Comparison of ENCODE assay signal across 1 cellular context in the genomic region with DNA sequence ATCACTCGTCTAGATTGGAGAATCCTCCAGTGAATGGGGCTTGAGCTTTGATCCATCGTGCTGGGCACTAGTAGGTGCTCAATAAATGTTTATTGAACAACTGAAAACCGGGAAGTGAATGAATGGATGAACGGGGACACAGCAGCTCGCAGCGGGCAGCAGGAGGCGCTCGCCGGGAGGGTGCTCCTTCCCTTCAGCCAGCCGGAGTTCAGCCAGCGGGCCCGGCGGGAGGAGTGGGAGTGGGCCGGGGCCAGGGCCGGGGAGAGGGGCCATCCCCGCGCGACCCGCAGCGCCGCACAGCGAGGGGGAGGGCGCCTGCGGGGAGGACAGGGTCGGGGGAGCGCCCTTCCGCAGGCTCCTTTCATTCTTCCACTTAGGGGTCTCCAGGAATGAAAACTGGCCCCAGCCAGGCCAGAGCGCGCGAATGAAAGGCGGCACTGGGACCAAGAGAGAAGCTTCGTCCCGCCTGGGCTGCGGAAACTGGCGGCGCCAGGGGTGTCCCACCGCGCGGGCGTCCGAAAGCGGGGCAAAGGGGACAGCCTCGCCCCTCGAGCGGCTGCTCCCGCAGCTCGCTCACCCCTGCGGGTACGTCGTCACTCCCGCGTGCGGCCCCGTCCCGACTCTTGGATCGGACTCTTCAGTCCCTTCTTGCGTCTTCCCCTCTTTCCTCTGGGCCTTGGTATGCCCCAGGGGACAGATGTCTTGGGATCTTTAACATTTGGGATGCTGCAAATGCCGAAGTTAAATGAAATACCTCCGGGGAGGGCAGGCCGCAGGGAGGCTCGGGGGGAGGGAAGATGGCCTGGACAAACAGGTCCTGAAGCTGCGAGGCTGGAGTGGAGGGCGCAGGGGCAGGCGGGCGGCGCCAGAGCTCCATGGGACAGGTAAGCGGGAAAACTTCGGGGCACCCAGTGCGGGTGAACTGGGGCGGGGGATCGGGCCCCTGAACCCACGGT.
A peak's percentile ranks its signal among the peaks of the same experiment; 100 is the strongest.
TF ChIP-seq lines count a peak whose summit lies in the region.

No MANE protein-coding gene starts in this region.

TF ChIP-seq in GM23338, 12 proteins besides CTCF, POLR2A, EP300 and RAD21:
- TF ChIP-seq JUNB (IDR thresholded peaks at IDR 0.05; ENCODE audit: unreplicated experiment), result peak; percentile 34
- no peak for TF ChIP-seq EZH2 (IDR thresholded peaks at IDR 0.05; ENCODE audit: low read depth, unreplicated experiment)
- peak; percentile 16; the same call in 1 of the 2 replicates for TF ChIP-seq CREB1 (CRISPR knock-in tag; IDR thresholded peaks at IDR 0.05; ENCODE audit: low read depth)
- no peak for TF ChIP-seq ZNF114 (CRISPR knock-in tag; IDR thresholded peaks at IDR 0.05)
- no peak for TF ChIP-seq ZNF331 (CRISPR knock-in tag; IDR thresholded peaks at IDR 0.05; ENCODE audit: low read depth)
- TF ChIP-seq, protein P1, sequence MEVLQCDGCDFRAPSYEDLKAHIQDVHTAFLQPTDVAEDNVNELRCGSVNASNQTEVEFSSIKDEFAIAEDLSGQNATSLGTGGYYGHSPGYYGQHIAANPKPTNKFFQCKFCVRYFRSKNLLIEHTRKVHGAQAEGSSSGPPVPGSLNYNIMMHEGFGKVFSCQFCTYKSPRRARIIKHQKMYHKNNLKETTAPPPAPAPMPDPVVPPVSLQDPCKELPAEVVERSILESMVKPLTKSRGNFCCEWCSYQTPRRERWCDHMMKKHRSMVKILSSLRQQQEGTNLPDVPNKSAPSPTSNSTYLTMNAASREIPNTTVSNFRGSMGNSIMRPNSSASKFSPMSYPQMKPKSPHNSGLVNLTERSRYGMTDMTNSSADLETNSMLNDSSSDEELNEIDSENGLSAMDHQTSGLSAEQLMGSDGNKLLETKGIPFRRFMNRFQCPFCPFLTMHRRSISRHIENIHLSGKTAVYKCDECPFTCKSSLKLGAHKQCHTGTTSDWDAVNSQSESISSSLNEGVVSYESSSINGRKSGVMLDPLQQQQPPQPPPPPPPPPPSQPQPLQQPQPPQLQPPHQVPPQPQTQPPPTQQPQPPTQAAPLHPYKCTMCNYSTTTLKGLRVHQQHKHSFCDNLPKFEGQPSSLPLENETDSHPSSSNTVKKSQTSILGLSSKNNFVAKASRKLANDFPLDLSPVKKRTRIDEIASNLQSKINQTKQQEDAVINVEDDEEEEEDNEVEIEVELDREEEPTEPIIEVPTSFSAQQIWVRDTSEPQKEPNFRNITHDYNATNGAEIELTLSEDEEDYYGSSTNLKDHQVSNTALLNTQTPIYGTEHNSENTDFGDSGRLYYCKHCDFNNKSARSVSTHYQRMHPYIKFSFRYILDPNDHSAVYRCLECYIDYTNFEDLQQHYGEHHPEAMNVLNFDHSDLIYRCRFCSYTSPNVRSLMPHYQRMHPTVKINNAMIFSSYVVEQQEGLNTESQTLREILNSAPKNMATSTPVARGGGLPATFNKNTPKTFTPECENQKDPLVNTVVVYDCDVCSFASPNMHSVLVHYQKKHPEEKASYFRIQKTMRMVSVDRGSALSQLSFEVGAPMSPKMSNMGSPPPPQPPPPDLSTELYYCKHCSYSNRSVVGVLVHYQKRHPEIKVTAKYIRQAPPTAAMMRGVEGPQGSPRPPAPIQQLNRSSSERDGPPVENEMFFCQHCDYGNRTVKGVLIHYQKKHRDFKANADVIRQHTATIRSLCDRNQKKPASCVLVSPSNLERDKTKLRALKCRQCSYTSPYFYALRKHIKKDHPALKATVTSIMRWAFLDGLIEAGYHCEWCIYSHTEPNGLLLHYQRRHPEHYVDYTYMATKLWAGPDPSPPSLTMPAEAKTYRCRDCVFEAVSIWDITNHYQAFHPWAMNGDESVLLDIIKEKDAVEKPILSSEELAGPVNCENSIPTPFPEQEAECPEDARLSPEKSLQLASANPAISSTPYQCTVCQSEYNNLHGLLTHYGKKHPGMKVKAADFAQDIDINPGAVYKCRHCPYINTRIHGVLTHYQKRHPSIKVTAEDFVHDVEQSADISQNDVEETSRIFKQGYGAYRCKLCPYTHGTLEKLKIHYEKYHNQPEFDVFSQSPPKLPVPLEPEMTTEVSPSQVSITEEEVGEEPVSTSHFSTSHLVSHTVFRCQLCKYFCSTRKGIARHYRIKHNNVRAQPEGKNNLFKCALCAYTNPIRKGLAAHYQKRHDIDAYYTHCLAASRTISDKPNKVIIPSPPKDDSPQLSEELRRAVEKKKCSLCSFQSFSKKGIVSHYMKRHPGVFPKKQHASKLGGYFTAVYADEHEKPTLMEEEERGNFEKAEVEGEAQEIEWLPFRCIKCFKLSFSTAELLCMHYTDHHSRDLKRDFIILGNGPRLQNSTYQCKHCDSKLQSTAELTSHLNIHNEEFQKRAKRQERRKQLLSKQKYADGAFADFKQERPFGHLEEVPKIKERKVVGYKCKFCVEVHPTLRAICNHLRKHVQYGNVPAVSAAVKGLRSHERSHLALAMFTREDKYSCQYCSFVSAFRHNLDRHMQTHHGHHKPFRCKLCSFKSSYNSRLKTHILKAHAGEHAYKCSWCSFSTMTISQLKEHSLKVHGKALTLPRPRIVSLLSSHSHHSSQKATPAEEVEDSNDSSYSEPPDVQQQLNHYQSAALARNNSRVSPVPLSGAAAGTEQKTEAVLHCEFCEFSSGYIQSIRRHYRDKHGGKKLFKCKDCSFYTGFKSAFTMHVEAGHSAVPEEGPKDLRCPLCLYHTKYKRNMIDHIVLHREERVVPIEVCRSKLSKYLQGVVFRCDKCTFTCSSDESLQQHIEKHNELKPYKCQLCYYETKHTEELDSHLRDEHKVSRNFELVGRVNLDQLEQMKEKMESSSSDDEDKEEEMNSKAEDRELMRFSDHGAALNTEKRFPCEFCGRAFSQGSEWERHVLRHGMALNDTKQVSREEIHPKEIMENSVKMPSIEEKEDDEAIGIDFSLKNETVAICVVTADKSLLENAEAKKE (CRISPR knock-in tag; IDR thresholded peaks at IDR 0.05), result no peak
- TF ChIP-seq POLR2AphosphoS5 (IDR thresholded peaks at IDR 0.05; ENCODE audit: low read depth), result peak; percentile 58
- no peak for TF ChIP-seq STAT1 (IDR thresholded peaks at IDR 0.05; ENCODE audit: unreplicated experiment)
- TF ChIP-seq EZH2phosphoT487 (IDR thresholded peaks at IDR 0.05; ENCODE audit: unreplicated experiment), result no peak
- no peak for TF ChIP-seq NANOG (IDR thresholded peaks at IDR 0.05; ENCODE audit: borderline replicate concordance)
- TF ChIP-seq, protein P2, sequence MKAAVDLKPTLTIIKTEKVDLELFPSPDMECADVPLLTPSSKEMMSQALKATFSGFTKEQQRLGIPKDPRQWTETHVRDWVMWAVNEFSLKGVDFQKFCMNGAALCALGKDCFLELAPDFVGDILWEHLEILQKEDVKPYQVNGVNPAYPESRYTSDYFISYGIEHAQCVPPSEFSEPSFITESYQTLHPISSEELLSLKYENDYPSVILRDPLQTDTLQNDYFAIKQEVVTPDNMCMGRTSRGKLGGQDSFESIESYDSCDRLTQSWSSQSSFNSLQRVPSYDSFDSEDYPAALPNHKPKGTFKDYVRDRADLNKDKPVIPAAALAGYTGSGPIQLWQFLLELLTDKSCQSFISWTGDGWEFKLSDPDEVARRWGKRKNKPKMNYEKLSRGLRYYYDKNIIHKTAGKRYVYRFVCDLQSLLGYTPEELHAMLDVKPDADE (IDR thresholded peaks at IDR 0.05), result no peak
- TF ChIP-seq, protein P3, sequence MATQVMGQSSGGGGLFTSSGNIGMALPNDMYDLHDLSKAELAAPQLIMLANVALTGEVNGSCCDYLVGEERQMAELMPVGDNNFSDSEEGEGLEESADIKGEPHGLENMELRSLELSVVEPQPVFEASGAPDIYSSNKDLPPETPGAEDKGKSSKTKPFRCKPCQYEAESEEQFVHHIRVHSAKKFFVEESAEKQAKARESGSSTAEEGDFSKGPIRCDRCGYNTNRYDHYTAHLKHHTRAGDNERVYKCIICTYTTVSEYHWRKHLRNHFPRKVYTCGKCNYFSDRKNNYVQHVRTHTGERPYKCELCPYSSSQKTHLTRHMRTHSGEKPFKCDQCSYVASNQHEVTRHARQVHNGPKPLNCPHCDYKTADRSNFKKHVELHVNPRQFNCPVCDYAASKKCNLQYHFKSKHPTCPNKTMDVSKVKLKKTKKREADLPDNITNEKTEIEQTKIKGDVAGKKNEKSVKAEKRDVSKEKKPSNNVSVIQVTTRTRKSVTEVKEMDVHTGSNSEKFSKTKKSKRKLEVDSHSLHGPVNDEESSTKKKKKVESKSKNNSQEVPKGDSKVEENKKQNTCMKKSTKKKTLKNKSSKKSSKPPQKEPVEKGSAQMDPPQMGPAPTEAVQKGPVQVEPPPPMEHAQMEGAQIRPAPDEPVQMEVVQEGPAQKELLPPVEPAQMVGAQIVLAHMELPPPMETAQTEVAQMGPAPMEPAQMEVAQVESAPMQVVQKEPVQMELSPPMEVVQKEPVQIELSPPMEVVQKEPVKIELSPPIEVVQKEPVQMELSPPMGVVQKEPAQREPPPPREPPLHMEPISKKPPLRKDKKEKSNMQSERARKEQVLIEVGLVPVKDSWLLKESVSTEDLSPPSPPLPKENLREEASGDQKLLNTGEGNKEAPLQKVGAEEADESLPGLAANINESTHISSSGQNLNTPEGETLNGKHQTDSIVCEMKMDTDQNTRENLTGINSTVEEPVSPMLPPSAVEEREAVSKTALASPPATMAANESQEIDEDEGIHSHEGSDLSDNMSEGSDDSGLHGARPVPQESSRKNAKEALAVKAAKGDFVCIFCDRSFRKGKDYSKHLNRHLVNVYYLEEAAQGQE (IDR thresholded peaks at IDR 0.05; ENCODE audit: unreplicated experiment), result no peak
